Comparison of ENCODE assay signal across 18 cellular contexts in the genomic region with DNA sequence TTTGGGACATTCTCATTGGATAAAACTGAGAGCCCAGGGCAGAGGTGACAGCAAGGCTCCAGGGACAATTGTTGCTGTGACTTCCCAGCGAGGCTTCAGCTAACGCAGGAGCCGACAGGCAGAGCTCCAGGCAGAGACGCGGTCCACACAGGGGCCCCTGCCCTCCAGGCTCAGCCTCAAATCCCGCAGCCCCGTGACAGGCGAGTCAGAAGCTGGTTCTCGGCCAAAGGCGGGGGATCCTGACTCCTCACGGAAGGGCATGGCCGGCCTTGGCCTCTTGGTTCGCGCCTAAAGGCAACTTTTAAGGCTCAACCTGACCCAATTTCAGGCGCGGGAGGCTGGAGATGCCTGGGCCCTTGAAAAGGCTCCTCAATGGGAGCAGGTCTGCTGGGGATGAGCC. TPM values are rescaled to one million over a fixed set of nuclear protein-coding genes. Genes with fewer than 3 reads are reported as not detected.
A peak's percentile ranks its signal among the peaks of the same experiment; 100 is the strongest.
DNase-seq lines count a peak whose midpoint lies in the region; ATAC-seq and TF ChIP-seq lines count a peak whose summit lies in the region.
"Had no signal": no experiment of that assay in that cellular context is flagged by ENCODE, and none has a peak within 500 bp of the region (broad histone marks: within the 10 kb centered on the region; RNA-seq: fewer than 3 reads in every experiment).

No MANE protein-coding gene starts in this region.

- intact Hi-C loops in Panc1 (cut with micrococcal nuclease; ENCODE audit: unreplicated experiment), result no loop called here
- intact Hi-C loops in right lobe of liver (cut with DNase I), result no loop called here
- intact Hi-C loops in posterior cingulate gyrus (cut with DNase I), result no loop called here
- intact Hi-C loops in colonic mucosa (cut with DNase I), result no loop called here

- no peaks in the 10 kb centered on the region for H3K27me3 ChIP-seq in Panc1 (ENCODE audit: control insufficient read depth, insufficient read depth, low read length)
- H3K27me3 ChIP-seq in right lobe of liver, result no peaks in the 10 kb centered on the region
- no peaks in the 10 kb centered on the region for H3K27me3 ChIP-seq in colonic mucosa
- H3K27me3 ChIP-seq: dorsolateral prefrontal cortex had no signal

- peak overlapping the region; percentile 97 for H3K27ac ChIP-seq in Panc1 (ENCODE audit: low read length)
- H3K27ac ChIP-seq in right lobe of liver, result peak overlapping the region; percentile 43 to 67 (median 63)
- no peak overlapping the region for H3K27ac ChIP-seq in colonic mucosa

- H3K4me1 ChIP-seq in Panc1 (ENCODE audit: control insufficient read depth, insufficient read depth, low read length) (peaks cover 67% of the 10 kb centered on the region), right lobe of liver (peaks cover 0 to 37% (median 16%) of the 10 kb centered on the region in 4 donors), colonic mucosa (no peaks in the 10 kb centered on the region)

- peaks cover 19% of the 10 kb centered on the region for H3K36me3 ChIP-seq in Panc1 (ENCODE audit: control insufficient read depth, insufficient read depth, low read length)
- H3K36me3 ChIP-seq in right lobe of liver, result peaks cover 0 to 63% (median 17%) of the 10 kb centered on the region in 4 donors
- peaks cover 10% of the 10 kb centered on the region for H3K36me3 ChIP-seq in colonic mucosa

- ATAC-seq in Panc1, result peak; percentile 35
- peak; percentile 1 to 23 (median 8) for ATAC-seq in right lobe of liver
- no peak for ATAC-seq in HG02981 (IDR thresholded peaks at IDR 0.05; ENCODE audit: unreplicated experiment)
- no peak for ATAC-seq in GM18907 (IDR thresholded peaks at IDR 0.05; ENCODE audit: unreplicated experiment)
- ATAC-seq: natural killer cell treated with Interleukin-12 subunit alpha and Interleukin-12 subunit beta and Interleukin-15 and Interleukin-18, amount 100 ng/mL, for 72 hours had no signal

- H3K9me3 ChIP-seq in Panc1 (ENCODE audit: control insufficient read depth, insufficient read depth, low read depth, low read length) (no peaks in the 10 kb centered on the region), right lobe of liver (no peaks in the 10 kb centered on the region), colonic mucosa (no peaks in the 10 kb centered on the region)
- H3K9me3 ChIP-seq: SK-N-SH had no signal

- CTCF ChIA-PET in Panc1 (lab: Charles Lee), result interaction anchor here (0.5 kb wide), 1 partner anchor 43 kb away, joined by 4 read pairs; no protein-coding TSS in a partner anchor

- TF ChIP-seq CTCF in Panc1 (IDR thresholded peaks at IDR 0.05), result no peak
- TF ChIP-seq CTCF in fibroblast of pulmonary artery (IDR thresholded peaks at IDR 0.05; ENCODE audit: low read length, missing control alignments), result no peak
- TF ChIP-seq CTCF in right lobe of liver (IDR thresholded peaks at IDR 0.05), result no peak
- TF ChIP-seq CTCF in colonic mucosa (IDR thresholded peaks at IDR 0.05), result no peak

- in situ Hi-C loops in Panc1 (cut with HindIII; ENCODE audit: low pct_unique_long_range_greater_than_20kb, low sequenced_read_pairs), result no loop called here

- no peak overlapping the region for H3K4me3 ChIP-seq in Panc1 (ENCODE audit: low read depth in 2 of 2, low read length in 2 of 2)
- no peak overlapping the region for H3K4me3 ChIP-seq in fibroblast of pulmonary artery (replicated peaks; ENCODE audit: low read depth, low read length)
- H3K4me3 ChIP-seq in right lobe of liver, result no peak overlapping the region
- no peak overlapping the region for H3K4me3 ChIP-seq in colonic mucosa
- H3K4me3 ChIP-seq: dorsolateral prefrontal cortex had no signal

- BruUV-seq in Panc1 (replicated peaks; lab: Mats Ljungman, UMichigan), result no TSS peak

- 20% methylated on average over 1 of the region's 16 CpGs for WGBS in right lobe of liver (ENCODE audit: insufficient coverage, low coverage, low lambda C conversion rate, missing lambda C conversion rate)

- no peak for TF ChIP-seq POLR2A in right lobe of liver (IDR thresholded peaks at IDR 0.05)

- peak; percentile 52 for DNase-seq in AG20443 (ENCODE audit: low spot score)
- DNase-seq in Panc1 (ENCODE audit: low read depth, low spot score), result no peak
- DNase-seq in fibroblast of pulmonary artery (ENCODE audit: low read depth), result peak; percentile 11
- DNase-seq in right lobe of liver, result peak in 1 of 3 donors; percentile 53
- DNase-seq in posterior cingulate gyrus, result no peak
- DNase-seq in colonic mucosa, result no peak
- DNase-seq: activated CD4-positive, alpha-beta T cell treated with anti-CD3 and anti-CD28 coated beads for 1 hour; CD4-positive, alpha-beta memory T cell; DMS79; dorsolateral prefrontal cortex; glutamatergic neuron; HCEC 1CT; NCI-H1436 treated with DMSO at 0.1 percent for 48 hours; NCI-H774; SK-N-SH had no signal

- peak overlapping the region in 1 of 2 donors; percentile 5 for H3K9ac ChIP-seq in colonic mucosa (ENCODE audit: low read depth in 2 of 2, low read length in 2 of 2)
- H3K9ac ChIP-seq: SK-N-SH had no signal

- POLR2A ChIA-PET in Panc1 (lab: Charles Lee), result no interaction called here

RNA-seq across cellular contexts. Expression of a gene that starts 21.3 kb away (rescaled TPM):
- total RNA-seq in Panc1 (2021; ENCODE audit: unreplicated experiment) (297 TPM), right lobe of liver (10 to 100 TPM; 38.9 to 65.2 (median 53.3) TPM), colonic mucosa (10 to 100 TPM; 64.6 to 81.2 TPM)
- 468 TPM for polyA plus RNA-seq in Panc1 (2012; ENCODE audit: insufficient read length)

Comparison
In these comparisons a context has a peak if more than half of its experiments do, and no peak if none do; other contexts are left out.
1. DNase-seq: peak in AG20443 (single experiment) and fibroblast of pulmonary artery (single experiment); none in Panc1 (single experiment), posterior cingulate gyrus (0 of 10) and colonic mucosa (single experiment).
2. ATAC-seq: peak in Panc1 (single experiment) and right lobe of liver (4 of 4); none in HG02981 (single experiment) and GM18907 (single experiment).